ENCODE assay signal across 15 cellular contexts in genomic region chr5:143648696-143649095, GRCh38.
A peak's percentile ranks its signal among the peaks of the same experiment; 100 is the strongest.
DNase-seq lines count a peak whose midpoint lies in the region; ATAC-seq, FAIRE-seq and TF ChIP-seq lines count a peak whose summit lies in the region.
"Had no signal": no experiment of that assay in that cellular context is flagged by ENCODE, and none has a peak within 500 bp of the region (broad histone marks: within the 10 kb centered on the region; RNA-seq: fewer than 3 reads in every experiment).

No MANE protein-coding gene starts in this region.

- H3K9me3 ChIP-seq in HEK293 (ENCODE audit: control insufficient read depth, insufficient read depth, low read depth, low read length) (no peaks in the 10 kb centered on the region), liver (ENCODE audit: control insufficient read depth in 4 of 4, low read length in 3 of 4) (no peaks in the 10 kb centered on the region)
- H3K9me3 ChIP-seq: gastroesophageal sphincter, uterus had no signal

- H3K4me3 ChIP-seq in HEK293 (ENCODE audit: low read depth, low read length) (no peak overlapping the region), bronchial epithelial cell (ENCODE audit: low read depth, low read length) (no peak overlapping the region), liver (ENCODE audit: low read depth in 1 of 3, low read length in 3 of 3) (no peak overlapping the region)
- H3K4me3 ChIP-seq: gastroesophageal sphincter, uterus had no signal

- POLR2A ChIA-PET in HEK293 (lab: Yijun Ruan, JAX): no interaction called here

- H3K27ac ChIP-seq in HEK293 (ENCODE audit: extremely low read depth, low read depth, low read length): no peak overlapping the region
- H3K27ac ChIP-seq in liver (ENCODE audit: low read depth in 1 of 2, low read length in 2 of 2): no peak overlapping the region
- H3K27ac ChIP-seq: gastroesophageal sphincter, uterus had no signal

- no peaks in the 10 kb centered on the region for H3K36me3 ChIP-seq in HEK293 (ENCODE audit: control insufficient read depth in 2 of 2, insufficient read depth in 1 of 2, low read length in 2 of 2)
- no peaks in the 10 kb centered on the region for H3K36me3 ChIP-seq in bronchial epithelial cell (ENCODE audit: control insufficient read depth, insufficient read depth, low read length)
- no peaks in the 10 kb centered on the region for H3K36me3 ChIP-seq in liver (ENCODE audit: control insufficient read depth in 4 of 4, insufficient read depth in 3 of 4, low read depth in 1 of 4, low read length in 3 of 4)
- H3K36me3 ChIP-seq: gastroesophageal sphincter, uterus had no signal

- DNase-seq in D341Med (ENCODE audit: low spot score) (peak; percentile 27), bronchial epithelial cell (ENCODE audit: low read depth) (no peak), NCI-H1092 treated with DMSO at 0.1 percent for 48 hours (lab: John Stamatoyannopoulos, UW) (no peak)
- no peak for DNase-seq in stimulated activated CD4-positive, alpha-beta T cell treated with anti-CD3 and anti-CD28 coated beads, Interleukin-12 subunit alpha, Interleukin-12 subunit beta, amount 100 ng/mL, for 4 hours
- DNase-seq: activated CD4-positive, CD25-positive, alpha-beta regulatory T cell; central memory CD4-positive, alpha-beta T cell; DMS79; GOT3; KG1; Right ventricle myocardium superior; uterus had no signal

- H3K27me3 ChIP-seq in bronchial epithelial cell (ENCODE audit: control insufficient read depth, insufficient read depth, low read length): no peaks in the 10 kb centered on the region
- no peaks in the 10 kb centered on the region for H3K27me3 ChIP-seq in liver (ENCODE audit: control insufficient read depth in 4 of 4, insufficient read depth in 4 of 4, low read length in 3 of 4)
- H3K27me3 ChIP-seq: gastroesophageal sphincter, uterus had no signal

- CTCF ChIA-PET in HEK293 (lab: Yijun Ruan, JAX): interaction anchor here (0.5 to 1.1 kb wide), 3 partner anchors 19 to 440 kb away, joined by 3 read pairs; no protein-coding TSS in a partner anchor

- no peak for FAIRE-seq in bronchial epithelial cell (lab: Jason Lieb, UNC)

- TF ChIP-seq CTCF in HEK293 (tag by site-specific recombination; IDR thresholded peaks at IDR 0.05): no peak
- peak; percentile 35 for TF ChIP-seq CTCF in bronchial epithelial cell (IDR thresholded peaks at IDR 0.05; ENCODE audit: insufficient read depth, low read length, severe bottlenecking)
- peak; percentile 13 for TF ChIP-seq CTCF in liver (IDR thresholded peaks at IDR 0.05; ENCODE audit: low read depth, low read length, missing input control)

- H3K9ac ChIP-seq in liver (ENCODE audit: low read depth in 1 of 2, low read length in 2 of 2): no peak overlapping the region

- ATAC-seq in GM21723 (IDR thresholded peaks at IDR 0.05; ENCODE audit: unreplicated experiment): no peak
- ATAC-seq: gastroesophageal sphincter had no signal

- TF ChIP-seq RAD21 in liver (IDR thresholded peaks at IDR 0.05): peak; percentile 34 to 65

- WGBS in liver: 94% methylated on average over 2 of the region's 2 CpGs

- H3K4me1 ChIP-seq in HEK293 (ENCODE audit: control insufficient read depth, insufficient read depth, low read length): no peaks in the 10 kb centered on the region
- H3K4me1 ChIP-seq in liver (ENCODE audit: control insufficient read depth in 4 of 4, insufficient read depth in 4 of 4, low read length in 3 of 4): no peaks in the 10 kb centered on the region
- H3K4me1 ChIP-seq: uterus had no signal

TF ChIP-seq in HEK293, 187 proteins besides CTCF, POLR2A, EP300 and RAD21:
- TF ChIP-seq PRDM10 (tag by site-specific recombination; IDR thresholded peaks at IDR 0.05) (0 out of 2 replicates have a peak, but pooled peaks have one; percentile 15), ZNF18 (tag by site-specific recombination; IDR thresholded peaks at IDR 0.05) (no peak)

TF ChIP-seq in liver, 16 proteins besides CTCF, POLR2A, EP300 and RAD21:
- no peak for TF ChIP-seq GABPA (IDR thresholded peaks at IDR 0.05 in 1 of 2, conservative IDR thresholded peaks at IDR 0.05 in 1 of 2)
- TF ChIP-seq FOXA2 (IDR thresholded peaks at IDR 0.05): no peak
- no peak for TF ChIP-seq SP1 (IDR thresholded peaks at IDR 0.05)
- TF ChIP-seq YY1 (IDR thresholded peaks at IDR 0.05): no peak
- no peak for TF ChIP-seq NR2F2 (IDR thresholded peaks at IDR 0.05)
- no peak for TF ChIP-seq HNF4A (conservative IDR thresholded peaks at IDR 0.05)
- no peak for TF ChIP-seq EGR1 (IDR thresholded peaks at IDR 0.05; ENCODE audit: low read depth in 2 of 2)
- TF ChIP-seq ZBTB33 (IDR thresholded peaks at IDR 0.05): no peak
- no peak for TF ChIP-seq RXRA (IDR thresholded peaks at IDR 0.05)
- no peak for TF ChIP-seq JUND (IDR thresholded peaks at IDR 0.05)
- TF ChIP-seq HNF4G (IDR thresholded peaks at IDR 0.05): no peak
- no peak for TF ChIP-seq FOXA1 (IDR thresholded peaks at IDR 0.05)
- TF ChIP-seq TAF1 (conservative IDR thresholded peaks at IDR 0.05): no peak
- TF ChIP-seq ATF3 (IDR thresholded peaks at IDR 0.05): no peak
- TF ChIP-seq REST (IDR thresholded peaks at IDR 0.05): no peak
- no peak for TF ChIP-seq MAX (IDR thresholded peaks at IDR 0.05)
TF ChIP-seq in liver: peak in this region for 0.
